Comparison of ENCODE assay signal across 11 cellular contexts in the genomic region with DNA sequence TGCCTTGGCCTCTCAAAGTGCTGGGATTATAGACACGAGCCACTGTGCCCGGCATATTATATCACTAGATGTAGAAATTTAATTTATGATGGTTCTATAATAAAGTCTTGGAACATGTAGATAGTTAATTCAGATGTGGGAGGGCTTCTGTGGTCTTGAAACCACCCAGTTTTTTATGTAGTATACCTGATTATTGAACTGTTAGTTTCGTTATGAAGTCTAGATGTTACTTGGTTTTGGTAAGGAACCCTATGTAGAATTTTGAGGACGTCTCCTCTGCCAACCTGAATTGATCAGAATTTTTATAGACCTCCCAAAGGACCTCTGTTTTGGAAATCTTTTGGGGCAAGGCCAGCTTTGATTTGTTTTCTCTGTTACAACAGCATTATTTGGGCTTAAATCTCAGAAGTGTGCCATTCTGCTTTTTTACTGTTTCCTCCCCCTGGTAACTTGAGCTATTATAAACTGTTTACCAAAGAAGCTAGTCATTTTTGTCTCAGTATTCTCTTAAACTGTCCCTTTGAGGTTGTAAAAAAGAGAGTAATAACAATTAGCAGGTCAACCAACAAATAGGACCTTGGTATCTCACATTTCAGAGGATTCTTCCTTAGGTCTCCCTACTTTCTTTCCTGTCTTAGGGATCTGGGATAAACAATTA. TPM values are rescaled to one million over a fixed set of nuclear protein-coding genes. Genes with fewer than 3 reads are reported as not detected.
DNase-seq lines count a peak whose midpoint lies in the region; ATAC-seq, FAIRE-seq and TF ChIP-seq lines count a peak whose summit lies in the region.
"Had no signal": no experiment of that assay in that cellular context is flagged by ENCODE, and none has a peak within 500 bp of the region (broad histone marks: within the 10 kb centered on the region; RNA-seq: fewer than 3 reads in every experiment).

No MANE protein-coding gene starts in this region.

- ATAC-seq in GM18870 (IDR thresholded peaks at IDR 0.05; ENCODE audit: unreplicated experiment) = peak; percentile 73
- ATAC-seq in HG03175 (IDR thresholded peaks at IDR 0.05; ENCODE audit: unreplicated experiment) = peak; percentile 78

- H3K4me2 ChIP-seq in BLaER1 (peak overlapping the region; percentile 74), MM.1S (ENCODE audit: low read depth, low read length) (no peak overlapping the region)

- H3K27ac Mint-ChIP-seq in chondrocyte (ENCODE audit: unreplicated experiment) = peak overlapping the region; percentile 32

- no peaks in the 10 kb centered on the region for H3K9me3 Mint-ChIP-seq in chondrocyte (ENCODE audit: low read depth)

- H4K20me1 ChIP-seq in BLaER1 (peaks cover 19% of the 10 kb centered on the region; the same call in 1 of the 2 replicates), MM.1S (ENCODE audit: insufficient read depth, low read length) (no peaks in the 10 kb centered on the region)

- peak overlapping the region; percentile 57 for H3K27ac ChIP-seq in BLaER1
- H3K27ac ChIP-seq in MM.1S (ENCODE audit: low read length) = no peak overlapping the region
- no peak overlapping the region for H3K27ac ChIP-seq in small intestine (ENCODE audit: low read depth in 1 of 2, low read length in 1 of 2)

- H3K9ac ChIP-seq in BLaER1 = no peak overlapping the region
- H3K9ac ChIP-seq in MM.1S (ENCODE audit: low read length) = no peak overlapping the region

- H3F3A ChIP-seq in MM.1S (ENCODE audit: insufficient read depth, low read length) = no peaks in the 10 kb centered on the region

- H3K4me3 ChIP-seq in BLaER1 = no peak overlapping the region
- H3K4me3 ChIP-seq in MM.1S (ENCODE audit: low read length) = no peak overlapping the region
- H3K4me3 ChIP-seq in small intestine (ENCODE audit: low read depth in 1 of 2, low read length in 2 of 2) = no peak overlapping the region

- peaks cover 11% of the 10 kb centered on the region; the same call in 1 of the 2 replicates for H3K9me3 ChIP-seq in BLaER1
- no peaks in the 10 kb centered on the region for H3K9me3 ChIP-seq in MM.1S (replicated peaks; ENCODE audit: insufficient read depth, low read length)
- H3K9me3 ChIP-seq in small intestine (ENCODE audit: control insufficient read depth, low read depth) = no peaks in the 10 kb centered on the region

- no peaks in the 10 kb centered on the region for H3K27me3 Mint-ChIP-seq in chondrocyte (ENCODE audit: low read depth)

- FAIRE-seq in small intestine (lab: Jason Lieb, UNC) = no peak
- FAIRE-seq: endometrium, keratinocyte had no signal

- no peak overlapping the region for H2AFZ ChIP-seq in MM.1S (ENCODE audit: low read length)

- DNase-seq in chondrocyte (ENCODE audit: low spot score) = no peak
- DNase-seq in MM.1S = no peak
- no peak for DNase-seq in small intestine
- no peak for DNase-seq in GM10266 (ENCODE audit: extremely low spot score)
- no peak for DNase-seq in NCI-H2171 (lab: John Stamatoyannopoulos, UW)
- DNase-seq: activated gamma-delta T cell had no signal

- WGBS in small intestine, 3 donors = 55 to 73% (median 61%) methylated on average over 4 of the region's 4 CpGs

- TF ChIP-seq CTCF in chondrocyte (IDR thresholded peaks at IDR 0.05) (no peak), MM.1S (IDR thresholded peaks at IDR 0.05; ENCODE audit: low read length) (no peak), GM10266 (IDR thresholded peaks at IDR 0.05; ENCODE audit: control insufficient read depth, insufficient read depth, low read depth, missing control alignments) (no peak)

- H3K4me1 Mint-ChIP-seq in chondrocyte (ENCODE audit: low read depth) = peaks cover 53% of the 10 kb centered on the region

- no peaks in the 10 kb centered on the region for H3K36me3 Mint-ChIP-seq in chondrocyte (ENCODE audit: low read depth)

- peaks cover 78% of the 10 kb centered on the region for H3K79me2 ChIP-seq in MM.1S (ENCODE audit: low read length)

- H3K27me3 ChIP-seq in BLaER1 = no peaks in the 10 kb centered on the region
- no peaks in the 10 kb centered on the region for H3K27me3 ChIP-seq in MM.1S (replicated peaks; ENCODE audit: insufficient read depth, low read length)
- H3K27me3 ChIP-seq in small intestine (ENCODE audit: control insufficient read depth in 2 of 2, insufficient read depth in 2 of 2, low read length in 2 of 2) = no peaks in the 10 kb centered on the region

- 0 out of 2 replicates have a peak, but pooled peaks cover 4% of the 10 kb centered on the region for H3K36me3 ChIP-seq in BLaER1
- H3K36me3 ChIP-seq in MM.1S (replicated peaks; ENCODE audit: insufficient read depth, low read length) = no peaks in the 10 kb centered on the region
- H3K36me3 ChIP-seq in small intestine (ENCODE audit: control insufficient read depth in 2 of 2, insufficient read depth in 2 of 2, low read length in 2 of 2) = no peaks in the 10 kb centered on the region

- H3K4me3 Mint-ChIP-seq in chondrocyte (ENCODE audit: unreplicated experiment) = no peak overlapping the region

- peaks cover 55% of the 10 kb centered on the region for H3K4me1 ChIP-seq in BLaER1
- peaks cover 8% of the 10 kb centered on the region for H3K4me1 ChIP-seq in MM.1S (ENCODE audit: low read length)
- peaks cover 11 to 21% of the 10 kb centered on the region in 2 donors for H3K4me1 ChIP-seq in small intestine (ENCODE audit: control insufficient read depth in 2 of 2, insufficient read depth in 1 of 2, low read depth in 1 of 2, low read length in 1 of 2)

- no peaks in the 10 kb centered on the region for H3K9me2 ChIP-seq in MM.1S (replicated peaks; ENCODE audit: insufficient read depth, low read length)

RNA-seq across cellular contexts. Expression of a gene that starts 20.8 kb away (rescaled TPM):
- total RNA-seq in chondrocyte = 80.6 to 134 TPM (median 81.3 TPM) in 3 replicates
- 10 to 100 TPM; 39.4 to 71.6 (median 58.9) TPM for polyA plus RNA-seq in small intestine
